Comparison of ENCODE assay signal across 11 cellular contexts in genomic region chr14:99733551-99734405, GRCh38. TPM values are rescaled to one million over a fixed set of nuclear protein-coding genes. Genes with fewer than 3 reads are reported as not detected.
DNase-seq lines count a peak whose midpoint lies in the region; ATAC-seq and TF ChIP-seq lines count a peak whose summit lies in the region.
"Had no signal": no experiment of that assay in that cellular context is flagged by ENCODE, and none has a peak within 500 bp of the region (broad histone marks: within the 10 kb centered on the region; RNA-seq: fewer than 3 reads in every experiment).

No MANE protein-coding gene starts in this region.

- intact Hi-C loops in left cardiac atrium (cut with DNase I) = loop anchor here (5.0 kb wide), 2 partner anchors 59 to 154 kb away; partner anchors contain the start of gene EML1 (in 2 of the 2)

- H3K9me3 ChIP-seq in BLaER1 (no peaks in the 10 kb centered on the region), neural progenitor cell (ENCODE audit: low read depth) (no peaks in the 10 kb centered on the region)
- no peaks in the 10 kb centered on the region for H3K9me3 ChIP-seq in effector memory CD4-positive, alpha-beta T cell (ENCODE audit: control insufficient read depth, low read length)

- peaks cover 11% of the 10 kb centered on the region for H3F3A ChIP-seq in neural progenitor cell (ENCODE audit: low read depth)

- no peak overlapping the region for H3K4me3 ChIP-seq in BLaER1
- no peak overlapping the region for H3K4me3 ChIP-seq in neural progenitor cell
- no peak overlapping the region for H3K4me3 ChIP-seq in effector memory CD4-positive, alpha-beta T cell (ENCODE audit: insufficient read depth, low read depth, low read length, poor library complexity, severe bottlenecking)
- no peak overlapping the region for H3K4me3 ChIP-seq in foreskin fibroblast (ENCODE audit: low read depth in 1 of 2, low read length in 2 of 2)

- H3K4me2 ChIP-seq in BLaER1 (peak overlapping the region; percentile 62), neural progenitor cell (no peak overlapping the region)

- H3K27ac Mint-ChIP-seq in WTC11 (0 out of 2 replicates have a peak overlapping the region, but pooled peaks have one; percentile 0), neural progenitor cell (peak overlapping the region; percentile 89)
- H3K27ac Mint-ChIP-seq: natural killer cell treated with Interleukin-12 subunit alpha and Interleukin-12 subunit beta and Interleukin-15 and Interleukin-18, amount 100 ng/mL, for 72 hours had no signal

- H3K79me2 ChIP-seq in neural progenitor cell (ENCODE audit: low read depth) = no peaks in the 10 kb centered on the region

- H3K27me3 Mint-ChIP-seq in WTC11 (ENCODE audit: low read depth) = no peaks in the 10 kb centered on the region
- H3K27me3 Mint-ChIP-seq in neural progenitor cell (ENCODE audit: insufficient read depth, low read depth) = peaks cover 7% of the 10 kb centered on the region

- H4K20me1 ChIP-seq in BLaER1 (no peaks in the 10 kb centered on the region), neural progenitor cell (ENCODE audit: low read depth) (peaks cover 3% of the 10 kb centered on the region)

- no peaks in the 10 kb centered on the region for H3K9me3 Mint-ChIP-seq in WTC11
- H3K9me3 Mint-ChIP-seq in neural progenitor cell = no peaks in the 10 kb centered on the region
- H3K9me3 Mint-ChIP-seq: natural killer cell treated with Interleukin-12 subunit alpha and Interleukin-12 subunit beta and Interleukin-15 and Interleukin-18, amount 100 ng/mL, for 72 hours had no signal

- peaks cover 43% of the 10 kb centered on the region for H3K27me3 ChIP-seq in BLaER1
- H3K27me3 ChIP-seq in neural progenitor cell = no peaks in the 10 kb centered on the region
- H3K27me3 ChIP-seq in effector memory CD4-positive, alpha-beta T cell (replicated peaks; ENCODE audit: control insufficient read depth, insufficient read depth, low read length, poor library complexity, severe bottlenecking) = peaks cover 26% of the 10 kb centered on the region

- H2AFZ ChIP-seq in neural progenitor cell (replicated peaks) = no peak overlapping the region

- DNase-seq in WTC11 (ENCODE audit: low spot score) = peak; percentile 10
- peak; percentile 64 for DNase-seq in left cardiac atrium
- DNase-seq in neural progenitor cell (ENCODE audit: low spot score) = no peak
- DNase-seq in effector memory CD4-positive, alpha-beta T cell = no peak
- DNase-seq in COLO829 (ENCODE audit: low spot score) = no peak
- DNase-seq in NCI-H526 treated with DMSO at 0.1 percent for 48 hours (lab: John Stamatoyannopoulos, UW) = no peak
- no peak for DNase-seq in foreskin fibroblast
- DNase-seq: NCI-H226, T1000 had no signal

- H3K4me1 ChIP-seq in BLaER1 (peaks cover 64% of the 10 kb centered on the region), neural progenitor cell (peaks cover 7% of the 10 kb centered on the region)
- no peaks in the 10 kb centered on the region for H3K4me1 ChIP-seq in effector memory CD4-positive, alpha-beta T cell (ENCODE audit: control insufficient read depth, insufficient read depth, low read length, poor library complexity, severe bottlenecking)

- ATAC-seq in WTC11 (no peak), left cardiac atrium (peak in 1 of 2 donors; percentile 3)
- ATAC-seq: natural killer cell treated with Interleukin-12 subunit alpha and Interleukin-12 subunit beta and Interleukin-15 and Interleukin-18, amount 100 ng/mL, for 72 hours had no signal

- CTCF ChIA-PET in WTC11 (lab: Charles Lee) = interaction anchor here (0.6 to 1.1 kb wide), 3 partner anchors 14 to 156 kb away, joined by 3 to 4 read pairs (median 4); no protein-coding TSS in a partner anchor

- H3K4me3 Mint-ChIP-seq in WTC11 = no peak overlapping the region
- no peak overlapping the region for H3K4me3 Mint-ChIP-seq in neural progenitor cell
- H3K4me3 Mint-ChIP-seq: natural killer cell treated with Interleukin-12 subunit alpha and Interleukin-12 subunit beta and Interleukin-15 and Interleukin-18, amount 100 ng/mL, for 72 hours had no signal

- H3K27ac ChIP-seq in BLaER1 = no peak overlapping the region
- H3K27ac ChIP-seq in neural progenitor cell = no peak overlapping the region
- H3K27ac ChIP-seq in effector memory CD4-positive, alpha-beta T cell (ENCODE audit: insufficient read depth, low read length, poor library complexity, severe bottlenecking) = no peak overlapping the region

- no peak for TF ChIP-seq CTCF in WTC11 (IDR thresholded peaks at IDR 0.05)
- no peak for TF ChIP-seq CTCF in neural progenitor cell (IDR thresholded peaks at IDR 0.05)
- no peak for TF ChIP-seq CTCF in foreskin fibroblast (IDR thresholded peaks at IDR 0.05; ENCODE audit: low read depth, low read length)

- H3K4me1 Mint-ChIP-seq in WTC11 (no peaks in the 10 kb centered on the region), neural progenitor cell (peaks cover 23% of the 10 kb centered on the region)

- H3K36me3 Mint-ChIP-seq in WTC11 (no peaks in the 10 kb centered on the region), neural progenitor cell (no peaks in the 10 kb centered on the region)
- H3K36me3 Mint-ChIP-seq: natural killer cell treated with Interleukin-12 subunit alpha and Interleukin-12 subunit beta and Interleukin-15 and Interleukin-18, amount 100 ng/mL, for 72 hours had no signal

- no peaks in the 10 kb centered on the region for H3K36me3 ChIP-seq in BLaER1
- no peaks in the 10 kb centered on the region for H3K36me3 ChIP-seq in neural progenitor cell
- no peaks in the 10 kb centered on the region for H3K36me3 ChIP-seq in effector memory CD4-positive, alpha-beta T cell (ENCODE audit: control insufficient read depth, insufficient read depth, low read length)

- POLR2A ChIA-PET in WTC11 (lab: Charles Lee) = no interaction called here

- H3K9ac ChIP-seq in BLaER1 (no peak overlapping the region), neural progenitor cell (no peak overlapping the region)

TF ChIP-seq in WTC11, 78 proteins besides CTCF, POLR2A, EP300 and RAD21 (continues in another document):
- TF ChIP-seq TCF7 (CRISPR knock-in tag; IDR thresholded peaks at IDR 0.05; ENCODE audit: low read depth) (no peak), JUN (CRISPR knock-in tag; IDR thresholded peaks at IDR 0.05) (no peak), NR2C2 (CRISPR knock-in tag; IDR thresholded peaks at IDR 0.05) (no peak), FOXP4 (CRISPR knock-in tag; IDR thresholded peaks at IDR 0.05) (no peak), RELA (CRISPR knock-in tag; IDR thresholded peaks at IDR 0.05; ENCODE audit: borderline replicate concordance) (no peak), ZNF138 (CRISPR knock-in tag; conservative IDR thresholded peaks at IDR 0.05) (no peak), ZNF396 (CRISPR knock-in tag; IDR thresholded peaks at IDR 0.05; ENCODE audit: borderline replicate concordance) (no peak), NFE2L1 (CRISPR knock-in tag; IDR thresholded peaks at IDR 0.05) (no peak), TEAD4 (CRISPR knock-in tag; IDR thresholded peaks at IDR 0.05) (no peak), E2F1 (CRISPR knock-in tag; IDR thresholded peaks at IDR 0.05) (no peak), PREB (CRISPR knock-in tag; IDR thresholded peaks at IDR 0.05; ENCODE audit: borderline replicate concordance) (no peak), ZNF121 (CRISPR knock-in tag; IDR thresholded peaks at IDR 0.05) (no peak), ZNF671 (CRISPR knock-in tag; IDR thresholded peaks at IDR 0.05) (no peak), ZNF416 (CRISPR knock-in tag; IDR thresholded peaks at IDR 0.05) (no peak), ESRRA (CRISPR knock-in tag; IDR thresholded peaks at IDR 0.05; ENCODE audit: borderline replicate concordance) (no peak), RORB (CRISPR knock-in tag; IDR thresholded peaks at IDR 0.05) (no peak)

RNA-seq across cellular contexts. Expression of gene CYP46A1, which starts 49.7 kb away (rescaled TPM):
- total RNA-seq in WTC11 (2021) = 0.57 to 0.77 TPM (median 0.73 TPM) in 3 replicates
- total RNA-seq in left cardiac atrium = 1 to 10 TPM; 4.1 to 4.7 TPM
- 0.77 and 1.1 TPM in 2 replicates for total RNA-seq in neural progenitor cell (ENCODE audit: low replicate concordance)

RNA-seq across cellular contexts. Expression of gene EML1, which starts 59.4 kb away (rescaled TPM):
- total RNA-seq in WTC11 (2021) (10.9 to 16.1 TPM (median 11.4 TPM) in 3 replicates), left cardiac atrium (10 to 100 TPM; 23.7 to 24.6 TPM), neural progenitor cell (ENCODE audit: low replicate concordance) (47.7 and 57.2 TPM in 2 replicates)

Comparison
In these comparisons a context has a peak if more than half of its experiments do, and no peak if none do; other contexts are left out.
1. DNase-seq: peak in WTC11 (single experiment) and left cardiac atrium (single experiment); none in neural progenitor cell (single experiment), effector memory CD4-positive, alpha-beta T cell (0 of 3), COLO829 (single experiment), NCI-H526 treated with DMSO at 0.1 percent for 48 hours (single experiment) and foreskin fibroblast (0 of 2).